Comparison of ENCODE assay signal across 33 cellular contexts in the genomic region with DNA sequence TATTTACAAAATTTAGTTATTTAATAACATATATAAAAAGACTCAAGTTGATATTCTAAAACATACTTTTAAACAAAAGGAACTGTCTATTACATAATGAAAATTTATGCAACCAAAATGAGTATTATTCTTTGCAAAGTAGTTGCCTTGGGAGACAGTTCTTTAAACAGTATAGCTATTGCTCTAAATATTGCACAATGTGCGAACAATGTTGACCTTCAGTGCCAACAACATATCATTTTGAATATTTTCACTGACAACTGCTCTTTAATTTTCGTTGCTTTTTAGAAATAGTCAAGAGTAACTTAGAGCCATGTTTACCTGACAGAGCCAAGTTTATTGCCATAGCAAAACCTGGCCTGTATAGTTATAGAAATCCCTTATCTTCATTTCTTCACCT.
"Had no signal": no experiment of that assay in that cellular context is flagged by ENCODE, and none has a peak within 500 bp of the region (broad histone marks: within the 10 kb centered on the region; RNA-seq: fewer than 3 reads in every experiment).

No MANE protein-coding gene starts in this region.

- H3K4me3 ChIP-seq: cardiac muscle cell, colonic mucosa, dorsolateral prefrontal cortex, hepatocyte, ovary, prostate gland, skin epidermis, thyroid gland, upper lobe of left lung had no signal

- DNase-seq: activated CD4-positive, alpha-beta memory T cell treated with anti-CD3 and anti-CD28 coated beads for 36 hours; activated CD4-positive, alpha-beta T cell treated with anti-CD3 and anti-CD28 coated beads, Interleukin-2, amount 10 ng/mL, durations not matched to agents 24 days and 14 days; activated CD4-positive, CD25-positive, alpha-beta regulatory T cell treated with anti-CD3 and anti-CD28 coated beads, Interleukin-2, amount 50 U/mL, for 72 hours; activated CD8-positive, alpha-beta memory T cell treated with anti-CD3 and anti-CD28 coated beads, Interleukin-2, amount 50 U/mL, for 48 hours; activated gamma-delta T cell treated with Interleukin-2 at 50 U/mL for 16 hours; activated naive CD4-positive, alpha-beta T cell treated with anti-CD3 and anti-CD28 coated beads, Interleukin-2, amount 50 U/mL, for 16 hours; activated T-cell treated with anti-CD3 and anti-CD28 coated beads, Interleukin-2, amount 50 U/mL, for 24 hours; cerebellar nuclear complex; colonic mucosa; dorsolateral prefrontal cortex; effector memory CD4-positive, alpha-beta T cell; erythroblast; foreskin melanocyte; glutamatergic neuron; islet precursor cell; left ventricle myocardium superior; midbrain; naive thymus-derived CD4-positive, alpha-beta T cell; ovary; retina; stimulated activated CD4-positive, alpha-beta T cell treated with anti-CD3 and anti-CD28 coated beads, Interleukin-12 subunit alpha, Interleukin-12 subunit beta, amount 100 ng/mL, for 4 hours; stimulated activated CD4-positive, alpha-beta T cell treated with anti-CD3 and anti-CD28 coated beads, Interleukin-4, amount 100 ng/mL, for 1 hour; T-helper 17 cell; T1000; thyroid gland; upper lobe of left lung had no signal

- H3K4me1 ChIP-seq: colonic mucosa, prostate gland had no signal

- H3K27ac ChIP-seq: cardiac muscle cell, colonic mucosa, hepatocyte, ovary, prostate gland, skin epidermis, upper lobe of left lung had no signal

- ATAC-seq: activated T-helper 17 cell treated with anti-CD3 and anti-CD28 coated beads, Interleukin-2, amount 50 U/mL, for 72 hours; naive thymus-derived CD4-positive, alpha-beta T cell; sciatic nerve; stimulated activated effector memory CD8-positive, alpha-beta T cell treated with anti-CD3 and anti-CD28 coated beads, Interleukin-12 subunit alpha, Interleukin-12 subunit beta, amount 100 ng/mL, for 72 hours; T-helper 17 cell had no signal

- H3K36me3 ChIP-seq: cardiac muscle cell, colonic mucosa, ovary, prostate gland, thyroid gland, upper lobe of left lung had no signal

- H3K9me3 ChIP-seq: colonic mucosa, ovary, prostate gland, thyroid gland, upper lobe of left lung had no signal

- H3K27me3 ChIP-seq: cardiac muscle cell, colonic mucosa, dorsolateral prefrontal cortex, hepatocyte, ovary, thyroid gland, upper lobe of left lung had no signal
